8 cellular contexts compared by ENCODE assay signal in the genomic region with DNA sequence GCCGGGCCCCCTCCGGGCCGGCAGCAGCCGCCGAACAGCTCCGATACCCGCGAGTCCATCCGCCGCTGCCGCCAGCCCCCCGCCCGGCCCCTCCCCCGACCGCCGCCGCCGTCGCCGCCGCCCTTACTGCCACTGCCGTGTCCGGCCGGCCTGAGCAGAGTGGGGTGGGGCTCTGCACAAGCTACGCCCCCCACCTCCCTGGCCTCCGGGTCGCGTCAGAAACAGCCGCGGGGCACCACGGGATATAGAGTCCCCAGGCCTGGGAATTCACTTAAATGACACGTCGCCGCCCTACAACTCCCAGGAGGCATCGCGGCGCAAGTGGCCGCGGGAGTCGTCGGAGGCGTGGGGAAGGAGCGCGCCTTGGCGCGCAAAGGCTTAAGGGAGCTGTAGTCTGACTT. TPM values are rescaled to one million over a fixed set of nuclear protein-coding genes. Genes with fewer than 3 reads are reported as not detected.
A peak's percentile ranks its signal among the peaks of the same experiment; 100 is the strongest.
DNase-seq lines count a peak whose midpoint lies in the region; ATAC-seq lines count a peak whose summit lies in the region.

TSS of gene GTPBP2 (minus strand) at position 161 of the 401 bp plus-strand sequence. CDS start at position 59, 102 bp downstream.

- peak within 1 kb of the TSS; percentile 98 for H3K23ac ChIP-seq in mesendoderm (ENCODE audit: low read length)

- peak within 1 kb of the TSS; percentile 99 for H3K4ac ChIP-seq in mesendoderm (ENCODE audit: low read depth, low read length)

- peak within 1 kb of the TSS; percentile 71 for H4K5ac ChIP-seq in mesendoderm (ENCODE audit: low read length)

- H3K79me1 ChIP-seq in mesendoderm (ENCODE audit: low read length): peaks cover 17% of the 10 kb centered on the region

- peak within 1 kb of the TSS; percentile 88 for H2BK120ac ChIP-seq in mesendoderm (ENCODE audit: low read depth, low read length)

- H2BK15ac ChIP-seq in mesendoderm (replicated peaks; ENCODE audit: low read depth): no peak within 1 kb of the TSS

- peak within 1 kb of the TSS; percentile 41 for H4K8ac ChIP-seq in mesendoderm (ENCODE audit: low read depth, low read length)

- H3K36me3 ChIP-seq in endocrine pancreas (ENCODE audit: control insufficient read depth, insufficient read depth, low read length): peaks cover 4% of the 10 kb centered on the region
- peaks cover 10% of the 10 kb centered on the region for H3K36me3 ChIP-seq in mesendoderm (ENCODE audit: control insufficient read depth, insufficient read depth, low read length)

- H2BK5ac ChIP-seq in mesendoderm (ENCODE audit: low read length): peak within 1 kb of the TSS; percentile 99

- H2AK5ac ChIP-seq in mesendoderm (ENCODE audit: low read length): peak within 1 kb of the TSS; percentile 78

- peak; percentile 93 for DNase-seq in CMK (ENCODE audit: low read depth)
- peak; percentile 98 for DNase-seq in HT1080 (ENCODE audit: low read depth)
- DNase-seq in NOMO-1 treated with DMSO at 0.1 percent for 48 hours (lab: John Stamatoyannopoulos, UW; ENCODE audit: unreplicated experiment): peak; percentile 99
- DNase-seq in activated CD8-positive, alpha-beta memory T cell treated with anti-CD3 and anti-CD28 coated beads for 48 hours (ENCODE audit: low read depth in 2 of 3, low spot score in 2 of 3): peak; percentile 79 to 95 (median 84)
- peak; percentile 100 for DNase-seq in mesendoderm
- DNase-seq in stimulated activated CD8-positive, alpha-beta memory T cell treated with anti-CD3 and anti-CD28 coated beads, Interleukin-15, amount 100 ng/mL, for 24 hours (ENCODE audit: low read depth): peak; percentile 85

- peaks cover 12% of the 10 kb centered on the region for H3K79me2 ChIP-seq in mesendoderm (ENCODE audit: control insufficient read depth, insufficient read depth, low read length)

- H3K27ac ChIP-seq in mesendoderm (ENCODE audit: low read depth, low read length): peak within 1 kb of the TSS; percentile 74

- H3K4me3 ChIP-seq in endocrine pancreas (ENCODE audit: control insufficient read depth, insufficient read depth, low read length) (peak within 1 kb of the TSS; percentile 84), mesendoderm (ENCODE audit: low read length) (peak within 1 kb of the TSS; percentile 88)

- peak; percentile 73 for ATAC-seq in GM21360 (IDR thresholded peaks at IDR 0.05; ENCODE audit: unreplicated experiment)

- WGBS in mesendoderm (ENCODE audit: extremely low coverage, insufficient coverage, low lambda C conversion rate): no CpG with 5 or more reads among the region's 46 CpGs

- H3K18ac ChIP-seq in mesendoderm (ENCODE audit: low read length): peak within 1 kb of the TSS; percentile 94

- no peaks in the 10 kb centered on the region for H3K4me1 ChIP-seq in endocrine pancreas (ENCODE audit: control insufficient read depth, insufficient read depth, low read length)
- peaks cover 3% of the 10 kb centered on the region for H3K4me1 ChIP-seq in mesendoderm (ENCODE audit: control insufficient read depth, low read depth, low read length)

- peak within 1 kb of the TSS; percentile 97 for H3K56ac ChIP-seq in mesendoderm (ENCODE audit: low read length)

- peak within 1 kb of the TSS; percentile 100 for H3K4me2 ChIP-seq in mesendoderm (ENCODE audit: low read length)

- H3K9ac ChIP-seq in endocrine pancreas (ENCODE audit: control insufficient read depth, insufficient read depth, low read length) (peak within 1 kb of the TSS; percentile 90), mesendoderm (ENCODE audit: low read length) (peak within 1 kb of the TSS; percentile 98)

- no peaks in the 10 kb centered on the region for H3K9me3 ChIP-seq in endocrine pancreas (ENCODE audit: control insufficient read depth, low read length)

- H3K27me3 ChIP-seq in endocrine pancreas (ENCODE audit: control insufficient read depth, insufficient read depth, low read length): no peaks in the 10 kb centered on the region
- H3K27me3 ChIP-seq in mesendoderm (ENCODE audit: insufficient read depth, low read length, poor library complexity): no peaks in the 10 kb centered on the region

RNA-seq across cellular contexts. Expression of gene GTPBP2, which starts in this region (rescaled TPM):
- 32.5 and 33.7 TPM in 2 replicates for total RNA-seq in HT1080 (2014; rRNA removed; shearing (Covaris generic))
- polyA plus RNA-seq in HT1080 (2015; cell fraction: cytosol; rRNA removed): 35.3 and 35.8 TPM in 2 replicates
- polyA plus RNA-seq in HT1080 (2015; cell fraction: nucleus; rRNA removed): 314 and 320 TPM in 2 replicates
- polyA plus RNA-seq in mesendoderm (2013, experiment 1 of 2): 40.2 TPM
- 38.1 TPM for polyA plus RNA-seq in mesendoderm (2013, experiment 2 of 2)

Comparison
In these comparisons a context has a peak if more than half of its experiments do, and no peak if none do; other contexts are left out.
1. Peak in every context shown above with its lines: DNase-seq, ATAC-seq, H3K4me3 ChIP-seq and H3K27ac ChIP-seq.